In the genomic region with DNA sequence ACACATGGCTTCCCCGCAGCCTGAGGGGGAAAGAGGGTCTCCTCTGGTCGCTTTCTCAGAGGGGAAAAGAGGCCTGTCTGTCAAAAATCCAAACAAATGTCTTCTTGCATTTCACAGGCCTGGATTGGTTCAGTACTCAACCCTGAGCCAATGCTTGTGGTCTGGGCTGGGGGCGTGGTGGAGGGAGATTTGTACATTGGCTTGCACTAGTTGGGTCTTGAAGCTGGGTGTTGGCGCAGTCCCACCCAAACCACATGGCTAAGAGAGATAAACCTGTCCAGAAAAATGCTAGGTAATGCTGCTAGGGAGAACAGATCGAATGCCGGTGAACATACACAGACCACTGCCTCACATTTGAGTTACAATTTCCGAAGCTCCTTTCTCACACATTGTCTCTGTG, we compare ENCODE assay signal across 34 cellular contexts.
"Had no signal": no experiment of that assay in that cellular context is flagged by ENCODE, and none has a peak within 500 bp of the region (broad histone marks: within the 10 kb centered on the region; RNA-seq: fewer than 3 reads in every experiment).

No MANE protein-coding gene starts in this region.

- H3K27me3 ChIP-seq: adrenal gland, ascending aorta, body of pancreas, brain microvascular endothelial cell, breast epithelium, cardiac muscle cell had no signal

- FAIRE-seq: astrocyte, bronchial epithelial cell had no signal

- H3K4me3 ChIP-seq: adrenal gland, ascending aorta, body of pancreas, breast epithelium, cardiac muscle cell had no signal

- H3K36me3 ChIP-seq: adrenal gland, ascending aorta, brain microvascular endothelial cell, breast epithelium, cardiac muscle cell had no signal

- H3K27ac ChIP-seq: ascending aorta, body of pancreas, brain microvascular endothelial cell, breast epithelium, cardiac muscle cell had no signal

- ATAC-seq: activated naive CD4-positive, alpha-beta T cell treated with anti-CD3 and anti-CD28 coated beads, Interleukin-2, amount 50 U/mL, for 72 hours; activated naive CD8-positive, alpha-beta T cell treated with anti-CD3 and anti-CD28 coated beads, Interleukin-2, amount 50 U/mL, for 24 hours; activated T-cell treated with anti-CD3 and anti-CD28 coated beads, Interleukin-2, amount 50 U/mL, for 4 hours; activated T-cell treated with anti-CD3 and anti-CD28 coated beads, Interleukin-2, amount 50 U/mL, for 72 hours; activated T-helper 17 cell treated with anti-CD3 and anti-CD28 coated beads, Interleukin-2, amount 50 U/mL, for 72 hours; body of pancreas had no signal

- DNase-seq: activated effector memory CD4-positive, alpha-beta T cell treated with anti-CD3 and anti-CD28 coated beads, Interleukin-2, amount 50 U/mL, for 16 hours; activated effector memory CD4-positive, alpha-beta T cell treated with Interleukin-2 at 50 U/mL for 16 hours; activated gamma-delta T cell; activated gamma-delta T cell treated with Interleukin-2 at 50 U/mL for 16 hours; activated naive CD4-positive, alpha-beta T cell; activated naive CD4-positive, alpha-beta T cell treated with anti-CD3 and anti-CD28 coated beads for 36 hours; activated naive CD4-positive, alpha-beta T cell treated with anti-CD3 and anti-CD28 coated beads, Interleukin-2, amount 10 ng/mL, durations not matched to agents 7 days and 5 days; activated naive CD4-positive, alpha-beta T cell treated with anti-CD3 and anti-CD28 coated beads, Interleukin-2, amount 50 U/mL, for 16 hours; activated naive CD4-positive, alpha-beta T cell treated with Interleukin-2 at 50 U/mL for 16 hours; activated naive CD8-positive, alpha-beta T cell treated with anti-CD3 and anti-CD28 coated beads for 36 hours; activated naive CD8-positive, alpha-beta T cell treated with anti-CD3 and anti-CD28 coated beads, Interleukin-2, amount 10 ng/mL, durations not matched to agents 7 days and 5 days; activated naive CD8-positive, alpha-beta T cell treated with anti-CD3 and anti-CD28 coated beads, Interleukin-2, amount 50 U/mL, for 24 hours; activated T-cell treated with anti-CD3 and anti-CD28 coated beads, Interleukin-2, amount 50 U/mL, for 1 hour; activated T-cell treated with anti-CD3 and anti-CD28 coated beads, Interleukin-2, amount 50 U/mL, for 24 hours; activated T-cell treated with anti-CD3 and anti-CD28 coated beads, Interleukin-2, amount 50 U/mL, for 4 hours; activated T-cell treated with anti-CD3 and anti-CD28 coated beads, Interleukin-2, amount 50 U/mL, for 48 hours; activated T-cell treated with anti-CD3 and anti-CD28 coated beads, Interleukin-2, amount 50 U/mL, for 72 hours; adrenal gland; amniotic stem cell; amygdala; anterior cingulate cortex; aorta; body of pancreas; brain microvascular endothelial cell; caudate nucleus; central memory CD4-positive, alpha-beta T cell; cerebellar nuclear complex had no signal

- H3K4me1 ChIP-seq: adrenal gland, ascending aorta, body of pancreas, breast epithelium had no signal

- H3K9me3 ChIP-seq: adrenal gland, ascending aorta, body of pancreas, breast epithelium had no signal
